Comparison of ENCODE assay signal across 17 cellular contexts in the genomic region with DNA sequence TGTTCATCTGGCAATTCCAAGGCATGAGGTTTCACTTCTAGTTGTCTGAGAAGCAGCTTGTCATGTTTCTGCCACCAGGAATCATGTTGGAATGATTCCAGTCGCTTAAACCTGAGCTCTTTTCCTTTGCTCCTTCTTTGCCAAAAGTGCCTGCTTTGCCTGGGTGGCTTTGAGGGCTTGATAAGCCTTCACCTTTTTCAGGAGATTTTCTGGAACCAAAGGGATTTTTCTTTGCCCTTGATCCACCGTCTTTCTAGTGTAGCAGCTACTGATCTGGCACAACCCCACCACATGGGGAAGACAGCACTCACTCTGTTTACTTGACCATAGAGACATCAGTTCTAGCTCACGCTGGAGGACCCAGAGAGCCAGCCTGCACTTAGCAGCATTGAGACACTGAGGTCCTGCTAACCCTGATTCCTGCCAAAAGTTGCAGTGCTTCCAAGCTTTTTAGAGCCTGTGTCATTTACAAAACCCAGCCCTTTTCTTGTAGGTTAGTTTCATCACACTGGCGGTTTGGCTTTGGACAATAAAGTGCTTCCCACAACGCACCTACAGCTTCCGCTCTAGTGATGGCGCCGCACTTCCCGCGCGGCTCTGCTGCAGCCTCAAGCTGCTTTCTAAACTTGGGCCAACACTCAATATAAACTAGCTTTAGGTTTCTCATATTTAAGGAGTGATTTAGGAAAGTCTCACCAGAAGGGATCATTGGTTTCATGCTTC. TPM values are rescaled to one million over a fixed set of nuclear protein-coding genes. Genes with fewer than 3 reads are reported as not detected.
A peak's percentile ranks its signal among the peaks of the same experiment; 100 is the strongest.
DNase-seq lines count a peak whose midpoint lies in the region; ATAC-seq, FAIRE-seq and TF ChIP-seq lines count a peak whose summit lies in the region.
"Had no signal": no experiment of that assay in that cellular context is flagged by ENCODE, and none has a peak within 500 bp of the region (broad histone marks: within the 10 kb centered on the region; RNA-seq: fewer than 3 reads in every experiment).

No MANE protein-coding gene starts in this region.

- FAIRE-seq in HepG2 (lab: Jason Lieb, UNC), result no peak
- FAIRE-seq: A204.1, GM19239 had no signal

- in situ Hi-C loops in HepG2 (cut with HindIII; ENCODE audit: extremely low pct_ligation_motif_present, low pct_unique_long_range_greater_than_20kb), result no loop called here

- no peak overlapping the region for H4K5ac ChIP-seq in mesendoderm (ENCODE audit: low read length)

- H3K79me2 ChIP-seq in HepG2 (ENCODE audit: insufficient read depth, low read length) (no peaks in the 10 kb centered on the region), mesendoderm (ENCODE audit: control insufficient read depth, insufficient read depth, low read length) (no peaks in the 10 kb centered on the region)

- H3K4me1 ChIP-seq in HepG2 (ENCODE audit: insufficient read depth, low read length) (no peaks in the 10 kb centered on the region), right lobe of liver (no peaks in the 10 kb centered on the region), SJCRH30 (peaks cover 19% of the 10 kb centered on the region), mesendoderm (ENCODE audit: control insufficient read depth, low read depth, low read length) (peaks cover 2% of the 10 kb centered on the region), thyroid gland (peaks cover 10 to 13% of the 10 kb centered on the region in 2 donors)

- TF ChIP-seq EP300 in HepG2 (IDR thresholded peaks at IDR 0.05; ENCODE audit: low read depth in 2 of 2, low read length in 2 of 2), result no peak
- TF ChIP-seq EP300 in HepG2 (CRISPR knock-in tag; IDR thresholded peaks at IDR 0.05; ENCODE audit: borderline replicate concordance), result no peak

- H3K4ac ChIP-seq in mesendoderm (ENCODE audit: low read depth, low read length), result peak overlapping the region; percentile 40

- H2AK5ac ChIP-seq in mesendoderm (ENCODE audit: low read length), result no peak overlapping the region

- no peaks in the 10 kb centered on the region for H4K20me1 ChIP-seq in HepG2 (ENCODE audit: insufficient read depth, low read length)

- H3K4me2 ChIP-seq in HepG2 (ENCODE audit: low read depth, low read length) (no peak overlapping the region), mesendoderm (ENCODE audit: low read length) (no peak overlapping the region)

- intact Hi-C loops in HepG2 (cut with micrococcal nuclease; ENCODE audit: unreplicated experiment) (no loop called here), right lobe of liver (cut with DNase I) (no loop called here), thyroid gland (cut with DNase I) (no loop called here), left colon (cut with DNase I, micrococcal nuclease) (no loop called here)

- H3K9ac ChIP-seq in HepG2 (ENCODE audit: insufficient read depth, low read depth, low read length), result no peak overlapping the region
- no peak overlapping the region for H3K9ac ChIP-seq in mesendoderm (ENCODE audit: low read length)

- no peak overlapping the region for H3K23ac ChIP-seq in mesendoderm (ENCODE audit: low read length)

- H2AFZ ChIP-seq in HepG2 (ENCODE audit: low read length), result no peak overlapping the region

- peak overlapping the region; percentile 29 for H3K56ac ChIP-seq in mesendoderm (ENCODE audit: low read length)

- H3K36me3 ChIP-seq in HepG2 (replicated peaks in 1 of 2; ENCODE audit: control insufficient read depth in 1 of 2, insufficient read depth in 2 of 2, low read length in 2 of 2), result no peaks in the 10 kb centered on the region
- no peaks in the 10 kb centered on the region for H3K36me3 ChIP-seq in right lobe of liver
- no peaks in the 10 kb centered on the region for H3K36me3 ChIP-seq in SJCRH30
- no peaks in the 10 kb centered on the region for H3K36me3 ChIP-seq in mesendoderm (ENCODE audit: control insufficient read depth, insufficient read depth, low read length)
- H3K36me3 ChIP-seq in thyroid gland, result no peaks in the 10 kb centered on the region

- WGBS in HepG2 (ENCODE audit: low lambda C conversion rate), result 82% methylated on average over 11 of the region's 11 CpGs
- WGBS in right lobe of liver (ENCODE audit: insufficient coverage, low coverage, low lambda C conversion rate, missing lambda C conversion rate), result 80% methylated on average over 9 of the region's 11 CpGs
- no CpG with 5 or more reads among the region's 11 CpGs for WGBS in mesendoderm (ENCODE audit: extremely low coverage, insufficient coverage, low lambda C conversion rate)
- WGBS in thyroid gland, 2 donors, result 79 to 80% methylated on average over 11 of the region's 11 CpGs

- no peak for TF ChIP-seq POLR2A in HepG2 (IDR thresholded peaks at IDR 0.05; ENCODE audit: insufficient read depth in 1 of 2, low read depth in 2 of 2, low read length in 2 of 2)
- TF ChIP-seq POLR2A in right lobe of liver (IDR thresholded peaks at IDR 0.05), result no peak
- no peak for TF ChIP-seq POLR2A in thyroid gland (IDR thresholded peaks at IDR 0.05)
- no peak for TF ChIP-seq POLR2A in erythroblast (IDR thresholded peaks at IDR 0.05; ENCODE audit: low read length)

- no peaks in the 10 kb centered on the region for H3K27me3 ChIP-seq in HepG2 (ENCODE audit: control insufficient read depth in 1 of 2, insufficient read depth in 2 of 2, low read length in 2 of 2)
- H3K27me3 ChIP-seq in right lobe of liver, result no peaks in the 10 kb centered on the region
- no peaks in the 10 kb centered on the region for H3K27me3 ChIP-seq in SJCRH30
- no peaks in the 10 kb centered on the region for H3K27me3 ChIP-seq in mesendoderm (ENCODE audit: insufficient read depth, low read length, poor library complexity)
- no peaks in the 10 kb centered on the region for H3K27me3 ChIP-seq in thyroid gland

- no peaks in the 10 kb centered on the region for H3K79me1 ChIP-seq in mesendoderm (ENCODE audit: low read length)

- DNase-seq in HepG2 (ENCODE audit: low spot score), result no peak
- DNase-seq in right lobe of liver, result no peak
- DNase-seq in SJCRH30, result peak; percentile 60 to 79
- no peak for DNase-seq in mesendoderm
- DNase-seq in thyroid gland, result peak; percentile 38
- no peak for DNase-seq in erythroblast (lab: John Stamatoyannopoulos, UW)
- no peak for DNase-seq in left colon
- DNase-seq: DMS 273 treated with DMSO at 0.1 percent for 48 hours, HFFc6, NCI-H1048, NCI-H146, NCI-H2081 treated with DMSO at 0.1 percent for 48 hours, NCI-H524 treated with DMSO at 0.1 percent for 48 hours, SIG-M5 had no signal

- H3K4me3 ChIP-seq in HepG2 (replicated peaks in 1 of 3; ENCODE audit: insufficient read depth in 1 of 3, low read depth in 2 of 3, low read length in 3 of 3), result no peak overlapping the region
- no peak overlapping the region for H3K4me3 ChIP-seq in right lobe of liver
- peak overlapping the region; percentile 50 for H3K4me3 ChIP-seq in SJCRH30
- no peak overlapping the region for H3K4me3 ChIP-seq in mesendoderm (ENCODE audit: low read length)
- H3K4me3 ChIP-seq in thyroid gland (replicated peaks in 1 of 3), result no peak overlapping the region

- H2BK15ac ChIP-seq in mesendoderm (replicated peaks; ENCODE audit: low read depth), result no peak overlapping the region

- POLR2A ChIA-PET in HepG2 (lab: Yijun Ruan, JAX), result no interaction called here

- no peaks in the 10 kb centered on the region for H3K9me3 ChIP-seq in HepG2 (ENCODE audit: low read length)
- H3K9me3 ChIP-seq in right lobe of liver, result no peaks in the 10 kb centered on the region
- H3K9me3 ChIP-seq in SJCRH30 (replicated peaks), result no peaks in the 10 kb centered on the region; the same call in 1 of the 2 replicates
- H3K9me3 ChIP-seq in thyroid gland, result no peaks in the 10 kb centered on the region

- no peak for TF ChIP-seq RAD21 in HepG2 (CRISPR knock-in tag; IDR thresholded peaks at IDR 0.05)

- BruUV-seq in HepG2 (replicated peaks; lab: Mats Ljungman, UMichigan), result no TSS peak

- no peak overlapping the region for H4K8ac ChIP-seq in mesendoderm (ENCODE audit: low read depth, low read length)

- no peak overlapping the region for H2BK5ac ChIP-seq in mesendoderm (ENCODE audit: low read length)

- CTCF ChIA-PET in HepG2 (lab: Yijun Ruan, JAX; ENCODE audit: low intra/inter-chr PET ratio, low total read pairs), result no interaction called here

- TF ChIP-seq CTCF in HepG2 (CRISPR knock-in tag; IDR thresholded peaks at IDR 0.05) (no peak), right lobe of liver (IDR thresholded peaks at IDR 0.05) (no peak), thyroid gland (IDR thresholded peaks at IDR 0.05) (no peak)

- peak overlapping the region; percentile 41 for H3K18ac ChIP-seq in mesendoderm (ENCODE audit: low read length)

- H2BK120ac ChIP-seq in mesendoderm (ENCODE audit: low read depth, low read length), result no peak overlapping the region

- H3K27ac ChIP-seq in HepG2 (ENCODE audit: extremely low read length, insufficient read depth, low read length) (no peak overlapping the region), right lobe of liver (no peak overlapping the region), SJCRH30 (peak overlapping the region; percentile 63), mesendoderm (ENCODE audit: low read depth, low read length) (no peak overlapping the region), thyroid gland (peak overlapping the region; percentile 28 to 52 (median 46))

- ATAC-seq in HepG2 (peak; percentile 68), right lobe of liver (no peak), GM18502 (IDR thresholded peaks at IDR 0.05; ENCODE audit: poor library complexity, unreplicated experiment) (no peak), left colon (no peak)

RNA-seq across cellular contexts. Expression of a gene that starts 7.3 kb away (rescaled TPM):
- total RNA-seq in HepG2 (2016; rRNA removed; fragmentation: Illumina TruSeq; extraction: Trizol), result 43.5 and 73.5 TPM in 2 replicates
- total RNA-seq in HepG2 (2016; cell fraction: cytosol; rRNA removed; fragmentation: Illumina TruSeq; extraction: Trizol; ENCODE audit: low read depth), result 50.2 and 52.8 TPM in 2 replicates
- 41.4 and 68.2 TPM in 2 replicates for total RNA-seq in HepG2 (2016; cell fraction: insoluble cytoplasmic fraction; rRNA removed; fragmentation: Illumina TruSeq; extraction: Trizol)
- 161 and 167 TPM in 2 replicates for total RNA-seq in HepG2 (2016; cell fraction: membrane; rRNA removed; fragmentation: Illumina TruSeq; extraction: Trizol)
- total RNA-seq in HepG2 (2016; cell fraction: nucleus; rRNA removed; fragmentation: Illumina TruSeq; extraction: Trizol), result 39.6 and 40.4 TPM in 2 replicates
- 98.7 and 122 TPM in 2 replicates for polyA plus RNA-seq in HepG2 (2011; rRNA removed)
- polyA plus RNA-seq in HepG2 (2011; cell fraction: cytosol; rRNA removed), result 75.3 and 115 TPM in 2 replicates
- 18.1 and 30.8 TPM in 2 replicates for polyA plus RNA-seq in HepG2 (2011; cell fraction: nucleus; rRNA removed)
- 150 and 164 TPM in 2 replicates for polyA plus RNA-seq in HepG2 (2012)
- polyA plus RNA-seq in HepG2 (2016; cell fraction: cytosol; fragmentation: Illumina TruSeq; extraction: Trizol; ENCODE audit: low read depth), result 114 and 139 TPM in 2 replicates
- 121 and 136 TPM in 2 replicates for polyA plus RNA-seq in HepG2 (2016; cell fraction: insoluble cytoplasmic fraction; fragmentation: Illumina TruSeq; extraction: Trizol; ENCODE audit: low read depth)
- polyA plus RNA-seq in HepG2 (2016; cell fraction: membrane; fragmentation: Illumina TruSeq; extraction: Trizol; ENCODE audit: low read depth), result 246 TPM in 2 replicates
- polyA plus RNA-seq in HepG2 (2016; cell fraction: nucleus; fragmentation: Illumina TruSeq; extraction: Trizol; ENCODE audit: insufficient read depth, low read depth), result 57.5 and 63.5 TPM in 2 replicates
- 248 and 399 TPM in 2 replicates for polyA minus RNA-seq in HepG2 (2011; rRNA and poly(A)+ RNA removed; ENCODE audit: low replicate concordance)
- polyA minus RNA-seq in HepG2 (2011; cell fraction: cytosol; rRNA and poly(A)+ RNA removed), result 137 and 168 TPM in 2 replicates
- 63.2 and 103 TPM in 2 replicates for polyA minus RNA-seq in HepG2 (2011; cell fraction: nucleus; rRNA and poly(A)+ RNA removed)
- 10 to 100 TPM; 54.3 to 87.7 (median 68.6) TPM for total RNA-seq in right lobe of liver
- total RNA-seq in SJCRH30 (2014; rRNA removed; shearing (Covaris generic)), result 342 and 371 TPM in 2 replicates
- 171 TPM for polyA plus RNA-seq in mesendoderm (2013, experiment 1 of 2)
- polyA plus RNA-seq in mesendoderm (2013, experiment 2 of 2), result 170 TPM
- total RNA-seq in thyroid gland, result 100 to 1,000 TPM; 302 to 449 (median 371) TPM
- 100 to 1,000 TPM; 182 to 227 TPM for total RNA-seq in left colon

Comparison
In these comparisons a context has a peak if more than half of its experiments do, and no peak if none do; other contexts are left out.
1. DNase-seq: peak in SJCRH30 (2 of 2) and thyroid gland (2 of 2); none in HepG2 (single experiment), right lobe of liver (0 of 3), mesendoderm (single experiment), erythroblast (0 of 2) and left colon (0 of 2).
2. H3K27ac ChIP-seq: peak in SJCRH30 (single experiment) and thyroid gland (3 of 3); none in HepG2 (single experiment), right lobe of liver (0 of 3) and mesendoderm (single experiment).